In the genomic region with DNA sequence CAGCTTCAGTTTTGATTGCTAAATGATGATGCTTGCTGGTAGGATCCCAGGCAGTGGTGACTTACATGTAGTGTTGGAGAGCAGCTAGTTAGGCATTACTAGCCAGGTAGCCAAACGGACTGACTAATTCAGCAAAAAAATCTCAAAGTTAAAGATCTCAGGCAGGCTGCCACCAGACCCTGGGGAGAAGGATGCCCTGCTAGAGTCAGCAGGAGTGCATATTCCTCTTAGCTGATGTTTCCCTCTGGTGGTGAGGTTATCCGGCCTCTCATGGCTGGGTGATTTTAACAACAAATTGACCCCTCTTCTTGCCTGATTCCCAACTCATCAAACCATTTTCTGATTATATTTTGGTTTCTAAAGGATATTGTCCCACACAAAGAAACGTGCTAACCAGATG, we compare ENCODE assay signal across 1 cellular context.
TF ChIP-seq lines count a peak whose summit lies in the region.

No MANE protein-coding gene starts in this region.

TF ChIP-seq in HCT116, 20 proteins besides CTCF, POLR2A, EP300 and RAD21 (continued from another document):
- TF ChIP-seq CEBPB (IDR thresholded peaks at IDR 0.05; ENCODE audit: low read depth) (no peak), SIN3A (IDR thresholded peaks at IDR 0.05; ENCODE audit: low read depth) (no peak), EZH2 (IDR thresholded peaks at IDR 0.05) (no peak), ZNF274 (IDR thresholded peaks at IDR 0.05; ENCODE audit: low read depth, low read length) (no peak)
